Comparison of ENCODE assay signal across 21 cellular contexts in the genomic region with DNA sequence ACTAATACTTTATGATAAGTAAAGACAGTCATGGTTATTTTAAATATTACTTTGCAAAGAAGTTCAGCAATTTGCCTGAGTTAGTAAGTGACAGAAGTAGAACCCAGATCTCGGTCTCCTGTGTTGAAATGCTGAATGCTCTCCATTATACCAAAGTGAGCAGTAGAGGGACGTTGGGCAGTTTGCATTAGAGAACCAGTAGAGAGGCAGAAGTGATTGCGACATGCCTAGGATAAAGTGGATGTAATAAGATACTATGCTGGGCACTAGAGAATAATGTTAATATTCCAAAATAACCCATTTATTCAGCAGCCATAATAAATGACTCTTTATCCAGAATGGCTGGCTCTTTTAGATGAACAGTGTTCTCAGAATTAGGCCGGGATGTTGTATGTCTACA.
"Had no signal": no experiment of that assay in that cellular context is flagged by ENCODE, and none has a peak within 500 bp of the region (broad histone marks: within the 10 kb centered on the region; RNA-seq: fewer than 3 reads in every experiment).

No MANE protein-coding gene starts in this region.

- H3K36me3 Mint-ChIP-seq: activated naive CD4-positive, alpha-beta T cell treated with anti-CD3 and anti-CD28 coated beads, Interleukin-2, amount 10 ng/mL, durations not matched to agents 7 days and 5 days; memory B cell; naive B cell had no signal

- H3K27ac Mint-ChIP-seq: activated naive CD4-positive, alpha-beta T cell treated with anti-CD3 and anti-CD28 coated beads, Interleukin-2, amount 10 ng/mL, durations not matched to agents 7 days and 5 days; memory B cell; naive B cell had no signal

- DNase-seq: activated CD4-positive, alpha-beta T cell treated with anti-CD3 and anti-CD28 coated beads, Interleukin-2, amount 50 U/mL, for 1 hour; activated CD8-positive, alpha-beta memory T cell treated with anti-CD3 and anti-CD28 coated beads, Interleukin-2, amount 50 U/mL, for 4 hours; activated effector memory CD4-positive, alpha-beta T cell treated with Interleukin-2 at 50 U/mL for 16 hours; activated naive CD4-positive, alpha-beta T cell treated with anti-CD3 and anti-CD28 coated beads, Interleukin-2, amount 10 ng/mL, durations not matched to agents 7 days and 5 days; activated T-cell treated with anti-CD3 and anti-CD28 coated beads, Interleukin-2, amount 50 U/mL, for 48 hours; cerebellar nuclear complex; dermis blood vessel endothelial cell; effector memory CD4-positive, alpha-beta T cell; heart left ventricle; left ventricle myocardium inferior; naive B cell; stimulated activated naive CD8-positive, alpha-beta T cell treated with anti-CD3 and anti-CD28 coated beads, Interleukin-15, Interleukin-2, amounts not matched to agents 100 U/mL and 50 U/mL, for 24 hours; substantia nigra; T1000; tibial artery had no signal

- H3K27me3 Mint-ChIP-seq: activated naive CD4-positive, alpha-beta T cell treated with anti-CD3 and anti-CD28 coated beads, Interleukin-2, amount 10 ng/mL, durations not matched to agents 7 days and 5 days had no signal

- H3K4me3 ChIP-seq: breast epithelium, esophagus muscularis mucosa, gastroesophageal sphincter, heart left ventricle, left ventricle myocardium inferior, skin epidermis, tibial artery had no signal

- ATAC-seq: gastroesophageal sphincter; heart left ventricle; stimulated activated naive CD8-positive, alpha-beta T cell treated with anti-CD3 and anti-CD28 coated beads, Interleukin-15, Interleukin-2, amounts not matched to agents 100 U/mL and 50 U/mL, for 24 hours had no signal

- H3K4me1 Mint-ChIP-seq: activated naive CD4-positive, alpha-beta T cell treated with anti-CD3 and anti-CD28 coated beads, Interleukin-2, amount 10 ng/mL, durations not matched to agents 7 days and 5 days; memory B cell; naive B cell; neural crest cell had no signal

- H3K9me3 Mint-ChIP-seq: activated naive CD4-positive, alpha-beta T cell treated with anti-CD3 and anti-CD28 coated beads, Interleukin-2, amount 10 ng/mL, durations not matched to agents 7 days and 5 days; memory B cell; naive B cell had no signal

- H3K4me3 Mint-ChIP-seq: activated naive CD4-positive, alpha-beta T cell treated with anti-CD3 and anti-CD28 coated beads, Interleukin-2, amount 10 ng/mL, durations not matched to agents 7 days and 5 days; memory B cell; naive B cell; neural crest cell had no signal
